In genomic region chr5:3778945-3779344, GRCh38 we compare ENCODE assay signal across 37 cellular contexts.
"Had no signal": no experiment of that assay in that cellular context is flagged by ENCODE, and none has a peak within 500 bp of the region (broad histone marks: within the 10 kb centered on the region; RNA-seq: fewer than 3 reads in every experiment).

No MANE protein-coding gene starts in this region.

- H3K36me3 Mint-ChIP-seq: activated naive CD4-positive, alpha-beta T cell treated with anti-CD3 and anti-CD28 coated beads, Interleukin-2, amount 50 U/mL, for 24 hours; activated naive CD8-positive, alpha-beta T cell treated with anti-CD3 and anti-CD28 coated beads for 36 hours had no signal

- H3K4me3 Mint-ChIP-seq: activated B cell treated with CpG ODN at 0.5 μM for 24 hours; activated CD8-positive, alpha-beta T cell treated with anti-CD3 and anti-CD28 coated beads for 36 hours; activated naive CD4-positive, alpha-beta T cell treated with anti-CD3 and anti-CD28 coated beads for 36 hours; activated naive CD4-positive, alpha-beta T cell treated with anti-CD3 and anti-CD28 coated beads, Interleukin-2, amount 50 U/mL, for 24 hours; activated naive CD8-positive, alpha-beta T cell treated with anti-CD3 and anti-CD28 coated beads for 36 hours; activated naive CD8-positive, alpha-beta T cell treated with anti-CD3 and anti-CD28 coated beads, Interleukin-2, amount 50 U/mL, for 24 hours; activated T-helper 1 cell treated with anti-CD3 and anti-CD28 coated beads, Interleukin-12 subunit alpha, Interleukin-12 subunit beta, Interleukin-2, Interleukin-4 antibody, amounts not matched to agents 30 ng/mL and 10 ng/mL and 1 ng/mL, durations not matched to agents 14 hours and 24 hours and 36 hours; central memory CD8-positive, alpha-beta T cell; dendritic cell treated with granulocyte-macrophage colony-stimulating factor and Interleukin-4, amounts not matched to agents 40 ng/mL and 50 ng/mL, for 4 days; endodermal cell; T-helper 17 cell; T-helper 2 cell treated with Interferon-gamma antibody and Interleukin-4, amounts not matched to agents 5 μg/mL and 100 μg/mL, for 36 hours had no signal

- H3K27me3 ChIP-seq: adrenal gland, body of pancreas, cardiac muscle cell, foreskin keratinocyte, gastrocnemius medialis, heart right ventricle had no signal

- H3K9me3 ChIP-seq: adrenal gland, body of pancreas, gastrocnemius medialis had no signal

- H3K4me1 Mint-ChIP-seq: activated B cell treated with CpG ODN at 0.5 μM for 24 hours; activated naive CD4-positive, alpha-beta T cell treated with anti-CD3 and anti-CD28 coated beads, Interleukin-2, amount 50 U/mL, for 24 hours; activated naive CD8-positive, alpha-beta T cell treated with anti-CD3 and anti-CD28 coated beads for 36 hours; activated naive CD8-positive, alpha-beta T cell treated with anti-CD3 and anti-CD28 coated beads, Interleukin-2, amount 50 U/mL, for 24 hours; central memory CD8-positive, alpha-beta T cell; endodermal cell; T-helper 17 cell had no signal

- H3K27ac Mint-ChIP-seq: activated B cell treated with CpG ODN at 0.5 μM for 24 hours; activated CD8-positive, alpha-beta T cell treated with anti-CD3 and anti-CD28 coated beads for 36 hours; activated naive CD4-positive, alpha-beta T cell treated with anti-CD3 and anti-CD28 coated beads for 36 hours; activated naive CD4-positive, alpha-beta T cell treated with anti-CD3 and anti-CD28 coated beads, Interleukin-2, amount 50 U/mL, for 24 hours; activated naive CD8-positive, alpha-beta T cell treated with anti-CD3 and anti-CD28 coated beads for 36 hours; activated naive CD8-positive, alpha-beta T cell treated with anti-CD3 and anti-CD28 coated beads, Interleukin-2, amount 50 U/mL, for 24 hours; activated T-helper 1 cell treated with anti-CD3 and anti-CD28 coated beads, Interleukin-12 subunit alpha, Interleukin-12 subunit beta, Interleukin-2, Interleukin-4 antibody, amounts not matched to agents 30 ng/mL and 10 ng/mL and 1 ng/mL, durations not matched to agents 14 hours and 24 hours and 36 hours; activated T-helper 2 cell treated with anti-CD3 and anti-CD28 coated beads, Interferon-gamma antibody, Interleukin-2, Interleukin-4, amounts not matched to agents 10 μg/mL and 5 μg/mL and 100 μg/mL, durations not matched to agents 14 hours and 24 hours and 36 hours; dendritic cell treated with granulocyte-macrophage colony-stimulating factor and Interleukin-4, amounts not matched to agents 40 ng/mL and 50 ng/mL, for 4 days; endodermal cell; T-helper 17 cell; T-helper 2 cell treated with Interferon-gamma antibody and Interleukin-4, amounts not matched to agents 5 μg/mL and 100 μg/mL, for 36 hours had no signal

- DNase-seq: activated B cell treated with CpG ODN at 0.5 μM for 24 hours; activated CD4-positive, alpha-beta T cell treated with anti-CD3 and anti-CD28 coated beads for 48 hours; activated CD4-positive, alpha-beta T cell treated with anti-CD3 and anti-CD28 coated beads, Interleukin-2, amount 50 U/mL, for 1 hour; activated CD4-positive, alpha-beta T cell treated with anti-CD3 and anti-CD28 coated beads, Interleukin-2, amount 50 U/mL, for 48 hours; activated CD8-positive, alpha-beta memory T cell treated with anti-CD3 and anti-CD28 coated beads for 24 hours; activated CD8-positive, alpha-beta T cell treated with anti-CD3 and anti-CD28 coated beads for 36 hours; activated effector memory CD4-positive, alpha-beta T cell treated with anti-CD3 and anti-CD28 coated beads, Interleukin-2, amount 50 U/mL, for 16 hours; activated naive CD4-positive, alpha-beta T cell treated with anti-CD3 and anti-CD28 coated beads for 36 hours; activated naive CD8-positive, alpha-beta T cell treated with anti-CD3 and anti-CD28 coated beads for 36 hours; activated naive CD8-positive, alpha-beta T cell treated with anti-CD3 and anti-CD28 coated beads, Interleukin-2, amount 50 U/mL, for 24 hours; activated T-cell treated with anti-CD3 and anti-CD28 coated beads, Interleukin-2, amount 50 U/mL, for 1 hour; activated T-cell treated with anti-CD3 and anti-CD28 coated beads, Interleukin-2, amount 50 U/mL, for 48 hours; adrenal gland; amygdala; aorta; body of pancreas; dorsolateral prefrontal cortex; effector memory CD4-positive, alpha-beta T cell; endodermal cell; foreskin keratinocyte; gastrocnemius medialis; glutamatergic neuron; heart right ventricle; T-helper 1 cell; T-helper 17 cell; T1000; WERI-Rb-1 had no signal

- H3K36me3 ChIP-seq: adrenal gland, cardiac muscle cell, gastrocnemius medialis, heart right ventricle, WERI-Rb-1 had no signal

- H3K9me3 Mint-ChIP-seq: activated B cell treated with CpG ODN at 0.5 μM for 24 hours; activated naive CD4-positive, alpha-beta T cell treated with anti-CD3 and anti-CD28 coated beads, Interleukin-2, amount 50 U/mL, for 24 hours; activated naive CD8-positive, alpha-beta T cell treated with anti-CD3 and anti-CD28 coated beads for 36 hours; activated T-helper 1 cell treated with anti-CD3 and anti-CD28 coated beads, Interleukin-12 subunit alpha, Interleukin-12 subunit beta, Interleukin-2, Interleukin-4 antibody, amounts not matched to agents 30 ng/mL and 10 ng/mL and 1 ng/mL, durations not matched to agents 14 hours and 24 hours and 36 hours; endodermal cell had no signal

- H3K27me3 Mint-ChIP-seq: activated B cell treated with CpG ODN at 0.5 μM for 24 hours; activated CD8-positive, alpha-beta T cell treated with anti-CD3 and anti-CD28 coated beads for 36 hours; activated naive CD4-positive, alpha-beta T cell treated with anti-CD3 and anti-CD28 coated beads, Interleukin-2, amount 50 U/mL, for 24 hours; activated naive CD8-positive, alpha-beta T cell treated with anti-CD3 and anti-CD28 coated beads for 36 hours; activated naive CD8-positive, alpha-beta T cell treated with anti-CD3 and anti-CD28 coated beads, Interleukin-2, amount 50 U/mL, for 24 hours; central memory CD8-positive, alpha-beta T cell; dendritic cell treated with granulocyte-macrophage colony-stimulating factor and Interleukin-4, amounts not matched to agents 40 ng/mL and 50 ng/mL, for 4 days; T-helper 17 cell had no signal

- ATAC-seq: activated CD4-positive, CD25-positive, alpha-beta regulatory T cell treated with anti-CD3 and anti-CD28 coated beads, Interleukin-2, amount 50 U/mL, for 24 hours; activated CD8-positive, alpha-beta T cell treated with anti-CD3 and anti-CD28 coated beads for 36 hours; activated naive CD8-positive, alpha-beta T cell treated with anti-CD3 and anti-CD28 coated beads, Interleukin-2, amount 50 U/mL, for 24 hours; body of pancreas; esophagus mucosa; foreskin keratinocyte; gastrocnemius medialis; T-helper 17 cell had no signal

- H3K27ac ChIP-seq: adrenal gland, body of pancreas, cardiac muscle cell, coronary artery, dorsolateral prefrontal cortex, foreskin keratinocyte, gastrocnemius medialis, heart right ventricle, WERI-Rb-1 had no signal

- H3K4me3 ChIP-seq: adrenal gland, body of pancreas, cardiac muscle cell, coronary artery, dorsolateral prefrontal cortex, gastrocnemius medialis, heart right ventricle had no signal

- H3K4me1 ChIP-seq: adrenal gland, body of pancreas, foreskin keratinocyte, gastrocnemius medialis had no signal
